In the genomic region with DNA sequence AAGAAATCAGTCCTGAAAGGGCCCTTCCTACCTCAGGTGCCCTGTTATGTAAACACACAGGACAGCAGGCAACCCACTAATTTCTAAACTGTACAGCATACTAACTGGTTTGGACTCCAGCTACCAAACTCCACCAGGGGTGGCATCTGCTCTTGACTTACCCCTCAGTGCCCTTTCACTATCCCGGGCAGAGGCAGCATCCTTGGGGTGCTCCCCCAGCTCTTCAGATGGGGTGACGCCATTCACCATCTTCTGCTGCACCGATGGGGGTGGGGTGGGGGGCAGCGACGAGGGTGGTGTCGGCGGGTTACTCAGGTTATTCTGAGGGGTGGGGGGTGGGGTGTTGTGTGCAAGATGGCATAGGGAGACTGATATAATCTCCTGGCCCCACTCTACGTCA, we compare ENCODE assay signal across 2 cellular contexts.
TF ChIP-seq lines count a peak whose summit lies in the region.

No MANE protein-coding gene starts in this region.

TF ChIP-seq in SK-N-SH, 30 proteins besides CTCF, POLR2A, EP300 and RAD21:
- no peak for TF ChIP-seq RXRA (IDR thresholded peaks at IDR 0.05; ENCODE audit: borderline replicate concordance, low read depth)

TF ChIP-seq in SK-N-SH treated with all-trans-retinoic acid at 6 μM for 48 hours, 23 proteins besides CTCF, POLR2A, EP300 and RAD21:
- TF ChIP-seq ZNF565 (CRISPR knock-in tag; conservative IDR thresholded peaks at IDR 0.05; ENCODE audit: low read depth): no peak
- no peak for TF ChIP-seq BACH2 (CRISPR knock-in tag; IDR thresholded peaks at IDR 0.05; ENCODE audit: borderline replicate concordance)
- TF ChIP-seq ESRRG (CRISPR knock-in tag; IDR thresholded peaks at IDR 0.05): no peak
- TF ChIP-seq ZC3H10 (CRISPR knock-in tag; IDR thresholded peaks at IDR 0.05): no peak
- TF ChIP-seq TOX (CRISPR knock-in tag; IDR thresholded peaks at IDR 0.05; ENCODE audit: borderline replicate concordance): no peak
- no peak for TF ChIP-seq ARNTL (CRISPR knock-in tag; IDR thresholded peaks at IDR 0.05; ENCODE audit: borderline replicate concordance, low read depth)
- TF ChIP-seq ZFP3 (CRISPR knock-in tag; IDR thresholded peaks at IDR 0.05): no peak
- TF ChIP-seq SNAI2 (CRISPR knock-in tag; IDR thresholded peaks at IDR 0.05): no peak
- TF ChIP-seq, protein P1, sequence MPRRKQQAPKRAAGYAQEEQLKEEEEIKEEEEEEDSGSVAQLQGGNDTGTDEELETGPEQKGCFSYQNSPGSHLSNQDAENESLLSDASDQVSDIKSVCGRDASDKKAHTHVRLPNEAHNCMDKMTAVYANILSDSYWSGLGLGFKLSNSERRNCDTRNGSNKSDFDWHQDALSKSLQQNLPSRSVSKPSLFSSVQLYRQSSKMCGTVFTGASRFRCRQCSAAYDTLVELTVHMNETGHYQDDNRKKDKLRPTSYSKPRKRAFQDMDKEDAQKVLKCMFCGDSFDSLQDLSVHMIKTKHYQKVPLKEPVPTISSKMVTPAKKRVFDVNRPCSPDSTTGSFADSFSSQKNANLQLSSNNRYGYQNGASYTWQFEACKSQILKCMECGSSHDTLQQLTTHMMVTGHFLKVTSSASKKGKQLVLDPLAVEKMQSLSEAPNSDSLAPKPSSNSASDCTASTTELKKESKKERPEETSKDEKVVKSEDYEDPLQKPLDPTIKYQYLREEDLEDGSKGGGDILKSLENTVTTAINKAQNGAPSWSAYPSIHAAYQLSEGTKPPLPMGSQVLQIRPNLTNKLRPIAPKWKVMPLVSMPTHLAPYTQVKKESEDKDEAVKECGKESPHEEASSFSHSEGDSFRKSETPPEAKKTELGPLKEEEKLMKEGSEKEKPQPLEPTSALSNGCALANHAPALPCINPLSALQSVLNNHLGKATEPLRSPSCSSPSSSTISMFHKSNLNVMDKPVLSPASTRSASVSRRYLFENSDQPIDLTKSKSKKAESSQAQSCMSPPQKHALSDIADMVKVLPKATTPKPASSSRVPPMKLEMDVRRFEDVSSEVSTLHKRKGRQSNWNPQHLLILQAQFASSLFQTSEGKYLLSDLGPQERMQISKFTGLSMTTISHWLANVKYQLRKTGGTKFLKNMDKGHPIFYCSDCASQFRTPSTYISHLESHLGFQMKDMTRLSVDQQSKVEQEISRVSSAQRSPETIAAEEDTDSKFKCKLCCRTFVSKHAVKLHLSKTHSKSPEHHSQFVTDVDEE (CRISPR knock-in tag; IDR thresholded peaks at IDR 0.05): no peak
- TF ChIP-seq, protein P2, sequence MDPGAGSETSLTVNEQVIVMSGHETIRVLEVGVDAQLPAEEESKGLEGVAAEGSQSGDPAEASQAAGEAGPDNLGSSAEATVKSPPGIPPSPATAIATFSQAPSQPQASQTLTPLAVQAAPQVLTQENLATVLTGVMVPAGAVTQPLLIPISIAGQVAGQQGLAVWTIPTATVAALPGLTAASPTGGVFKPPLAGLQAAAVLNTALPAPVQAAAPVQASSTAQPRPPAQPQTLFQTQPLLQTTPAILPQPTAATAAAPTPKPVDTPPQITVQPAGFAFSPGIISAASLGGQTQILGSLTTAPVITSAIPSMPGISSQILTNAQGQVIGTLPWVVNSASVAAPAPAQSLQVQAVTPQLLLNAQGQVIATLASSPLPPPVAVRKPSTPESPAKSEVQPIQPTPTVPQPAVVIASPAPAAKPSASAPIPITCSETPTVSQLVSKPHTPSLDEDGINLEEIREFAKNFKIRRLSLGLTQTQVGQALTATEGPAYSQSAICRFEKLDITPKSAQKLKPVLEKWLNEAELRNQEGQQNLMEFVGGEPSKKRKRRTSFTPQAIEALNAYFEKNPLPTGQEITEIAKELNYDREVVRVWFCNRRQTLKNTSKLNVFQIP (CRISPR knock-in tag; IDR thresholded peaks at IDR 0.05; ENCODE audit: borderline replicate concordance, low read depth): no peak
- no peak for TF ChIP-seq RARB (CRISPR knock-in tag; IDR thresholded peaks at IDR 0.05)
- no peak for TF ChIP-seq OSR1 (CRISPR knock-in tag; IDR thresholded peaks at IDR 0.05)
- TF ChIP-seq, protein P3, sequence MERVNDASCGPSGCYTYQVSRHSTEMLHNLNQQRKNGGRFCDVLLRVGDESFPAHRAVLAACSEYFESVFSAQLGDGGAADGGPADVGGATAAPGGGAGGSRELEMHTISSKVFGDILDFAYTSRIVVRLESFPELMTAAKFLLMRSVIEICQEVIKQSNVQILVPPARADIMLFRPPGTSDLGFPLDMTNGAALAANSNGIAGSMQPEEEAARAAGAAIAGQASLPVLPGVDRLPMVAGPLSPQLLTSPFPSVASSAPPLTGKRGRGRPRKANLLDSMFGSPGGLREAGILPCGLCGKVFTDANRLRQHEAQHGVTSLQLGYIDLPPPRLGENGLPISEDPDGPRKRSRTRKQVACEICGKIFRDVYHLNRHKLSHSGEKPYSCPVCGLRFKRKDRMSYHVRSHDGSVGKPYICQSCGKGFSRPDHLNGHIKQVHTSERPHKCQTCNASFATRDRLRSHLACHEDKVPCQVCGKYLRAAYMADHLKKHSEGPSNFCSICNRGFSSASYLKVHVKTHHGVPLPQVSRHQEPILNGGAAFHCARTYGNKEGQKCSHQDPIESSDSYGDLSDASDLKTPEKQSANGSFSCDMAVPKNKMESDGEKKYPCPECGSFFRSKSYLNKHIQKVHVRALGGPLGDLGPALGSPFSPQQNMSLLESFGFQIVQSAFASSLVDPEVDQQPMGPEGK (CRISPR knock-in tag; IDR thresholded peaks at IDR 0.05; ENCODE audit: borderline replicate concordance): no peak
- no peak for TF ChIP-seq ZNF70 (CRISPR knock-in tag; IDR thresholded peaks at IDR 0.05)
- TF ChIP-seq CSDC2 (CRISPR knock-in tag; IDR thresholded peaks at IDR 0.05): no peak
- TF ChIP-seq TCF4 (CRISPR knock-in tag; IDR thresholded peaks at IDR 0.05; ENCODE audit: borderline replicate concordance): no peak
- no peak for TF ChIP-seq ZNF8 (CRISPR knock-in tag; IDR thresholded peaks at IDR 0.05)
- no peak for TF ChIP-seq ZFP30 (CRISPR knock-in tag; IDR thresholded peaks at IDR 0.05)
- TF ChIP-seq, protein P4, sequence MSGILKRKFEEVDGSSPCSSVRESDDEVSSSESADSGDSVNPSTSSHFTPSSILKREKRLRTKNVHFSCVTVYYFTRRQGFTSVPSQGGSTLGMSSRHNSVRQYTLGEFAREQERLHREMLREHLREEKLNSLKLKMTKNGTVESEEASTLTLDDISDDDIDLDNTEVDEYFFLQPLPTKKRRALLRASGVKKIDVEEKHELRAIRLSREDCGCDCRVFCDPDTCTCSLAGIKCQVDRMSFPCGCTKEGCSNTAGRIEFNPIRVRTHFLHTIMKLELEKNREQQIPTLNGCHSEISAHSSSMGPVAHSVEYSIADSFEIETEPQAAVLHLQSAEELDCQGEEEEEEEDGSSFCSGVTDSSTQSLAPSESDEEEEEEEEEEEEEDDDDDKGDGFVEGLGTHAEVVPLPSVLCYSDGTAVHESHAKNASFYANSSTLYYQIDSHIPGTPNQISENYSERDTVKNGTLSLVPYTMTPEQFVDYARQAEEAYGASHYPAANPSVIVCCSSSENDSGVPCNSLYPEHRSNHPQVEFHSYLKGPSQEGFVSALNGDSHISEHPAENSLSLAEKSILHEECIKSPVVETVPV (CRISPR knock-in tag; IDR thresholded peaks at IDR 0.05): no peak
TF ChIP-seq in SK-N-SH treated with all-trans-retinoic acid at 6 μM for 48 hours: peak in this region for 0.
